Comparison of ENCODE assay signal across 11 cellular contexts in genomic region chr16:70714526-70715112, GRCh38. TPM values are rescaled to one million over a fixed set of nuclear protein-coding genes. Genes with fewer than 3 reads are reported as not detected.
A peak's percentile ranks its signal among the peaks of the same experiment; 100 is the strongest.
DNase-seq lines count a peak whose midpoint lies in the region; ATAC-seq, FAIRE-seq and TF ChIP-seq lines count a peak whose summit lies in the region.
"Had no signal": no experiment of that assay in that cellular context is flagged by ENCODE, and none has a peak within 500 bp of the region (broad histone marks: within the 10 kb centered on the region; RNA-seq: fewer than 3 reads in every experiment).

No MANE protein-coding gene starts in this region.

- no peaks in the 10 kb centered on the region for H3K9me3 ChIP-seq in HCT116 (ENCODE audit: control insufficient read depth in 1 of 2, insufficient read depth in 1 of 2, low read depth in 1 of 2, low read length in 2 of 2)
- H3K9me3 ChIP-seq in breast epithelium, result no peaks in the 10 kb centered on the region
- H3K9me3 ChIP-seq in HepG2 (ENCODE audit: low read length), result no peaks in the 10 kb centered on the region

- DNase-seq in HCT116 (ENCODE audit: low read depth, low spot score) (no peak), breast epithelium (ENCODE audit: low spot score in 2 of 2) (no peak), HepG2 (ENCODE audit: low spot score) (no peak), NCI-H2081 treated with DMSO at 0.1 percent for 48 hours (lab: John Stamatoyannopoulos, UW) (no peak)
- DNase-seq in activated CD4-positive, alpha-beta T cell treated with anti-CD3 and anti-CD28 coated beads for 36 hours, result no peak
- no peak for DNase-seq in activated T-cell treated with anti-CD3 and anti-CD28 coated beads, Interleukin-2, amount 50 U/mL, for 4 hours
- DNase-seq in NK-92 treated with Interleukin-12 subunit alpha and Interleukin-12 subunit beta, amount 100 ng/mL, for 24 hours (lab: John Stamatoyannopoulos, UW), result no peak
- DNase-seq: activated CD4-positive, alpha-beta T cell treated with anti-CD3 and anti-CD28 coated beads for 4 hours had no signal

- no peaks in the 10 kb centered on the region for H4K20me1 ChIP-seq in HCT116 (ENCODE audit: insufficient read depth)
- H4K20me1 ChIP-seq in HepG2 (ENCODE audit: insufficient read depth, low read length), result no peaks in the 10 kb centered on the region

- no peak overlapping the region for H3K4me3 Mint-ChIP-seq in activated CD4-positive, alpha-beta T cell treated with anti-CD3 and anti-CD28 coated beads for 36 hours
- no peak overlapping the region for H3K4me3 Mint-ChIP-seq in activated T-cell treated with anti-CD3 and anti-CD28 coated beads, Interleukin-2, amount 50 U/mL, for 4 hours

- H3K9me3 Mint-ChIP-seq in activated CD4-positive, alpha-beta T cell treated with anti-CD3 and anti-CD28 coated beads for 36 hours (ENCODE audit: low read depth), result no peaks in the 10 kb centered on the region
- H3K9me3 Mint-ChIP-seq in activated T-cell treated with anti-CD3 and anti-CD28 coated beads, Interleukin-2, amount 50 U/mL, for 4 hours, result no peaks in the 10 kb centered on the region

- H3K27ac ChIP-seq in HCT116 (ENCODE audit: low read depth, low read length) (no peak overlapping the region), breast epithelium (peak overlapping the region; percentile 88 to 96), HepG2 (ENCODE audit: extremely low read length, insufficient read depth, low read length) (no peak overlapping the region), skin epidermis (peak overlapping the region in 19 of 21 experiments; percentile 7 to 91 (median 74))

- no peak for TF ChIP-seq POLR2A in HCT116 (IDR thresholded peaks at IDR 0.05; ENCODE audit: borderline replicate concordance, extremely low read depth, insufficient read depth, insufficient read length)
- TF ChIP-seq POLR2A in breast epithelium (IDR thresholded peaks at IDR 0.05), result no peak
- TF ChIP-seq POLR2A in HepG2 (IDR thresholded peaks at IDR 0.05; ENCODE audit: insufficient read depth in 1 of 2, low read depth in 2 of 2, low read length in 2 of 2), result no peak

- RAD21 ChIA-PET in HCT116 (lab: Charles Lee; ENCODE audit: low non-redundant PET in 1 of 2, low total read pairs in 2 of 2, uncharacterized antibody in 2 of 2, unreplicated experiment in 2 of 2), result no interaction called here

- no peaks in the 10 kb centered on the region for H3K4me1 Mint-ChIP-seq in activated CD4-positive, alpha-beta T cell treated with anti-CD3 and anti-CD28 coated beads for 36 hours
- H3K4me1 Mint-ChIP-seq in activated T-cell treated with anti-CD3 and anti-CD28 coated beads, Interleukin-2, amount 50 U/mL, for 4 hours (ENCODE audit: low read depth), result no peaks in the 10 kb centered on the region

- peaks cover 5% of the 10 kb centered on the region for H3K36me3 Mint-ChIP-seq in activated CD4-positive, alpha-beta T cell treated with anti-CD3 and anti-CD28 coated beads for 36 hours (ENCODE audit: low read depth)
- H3K36me3 Mint-ChIP-seq in activated T-cell treated with anti-CD3 and anti-CD28 coated beads, Interleukin-2, amount 50 U/mL, for 4 hours (ENCODE audit: insufficient read depth), result peaks cover 8% of the 10 kb centered on the region

- TF ChIP-seq EP300 in HepG2 (IDR thresholded peaks at IDR 0.05; ENCODE audit: low read depth in 2 of 2, low read length in 2 of 2) (no peak), HepG2 (CRISPR knock-in tag; IDR thresholded peaks at IDR 0.05; ENCODE audit: borderline replicate concordance) (no peak)

- H3K79me2 ChIP-seq in HCT116 (ENCODE audit: insufficient read depth, low read length), result no peaks in the 10 kb centered on the region
- no peaks in the 10 kb centered on the region for H3K79me2 ChIP-seq in HepG2 (ENCODE audit: insufficient read depth, low read length)

- no peaks in the 10 kb centered on the region for H3K9me2 ChIP-seq in HCT116 (ENCODE audit: insufficient read depth)

- H3K9ac ChIP-seq in HCT116 (ENCODE audit: low read length) (no peak overlapping the region), HepG2 (ENCODE audit: insufficient read depth, low read depth, low read length) (no peak overlapping the region; the same call in 1 of the 2 replicates)

- intact Hi-C loops in HCT116 (cut with micrococcal nuclease), result no loop called here
- intact Hi-C loops in breast epithelium (cut with DNase I; ENCODE audit: low total_unique reads), result no loop called here
- intact Hi-C loops in HepG2 (cut with micrococcal nuclease; ENCODE audit: unreplicated experiment), result no loop called here
- intact Hi-C loops in activated CD4-positive, alpha-beta T cell treated with anti-CD3 and anti-CD28 coated beads for 36 hours (cut with DNase I, micrococcal nuclease), result no loop called here

- peak; percentile 40; the same call in 1 of the 2 replicates for ATAC-seq in HCT116
- no peak for ATAC-seq in HepG2
- ATAC-seq in activated CD4-positive, alpha-beta T cell treated with anti-CD3 and anti-CD28 coated beads for 36 hours, result no peak
- ATAC-seq in activated T-cell treated with anti-CD3 and anti-CD28 coated beads, Interleukin-2, amount 50 U/mL, for 4 hours, result no peak

- no peaks in the 10 kb centered on the region for H3K36me3 ChIP-seq in HCT116 (ENCODE audit: control insufficient read depth in 1 of 2, insufficient read depth in 2 of 2, low read length in 2 of 2)
- H3K36me3 ChIP-seq in breast epithelium, result no peaks in the 10 kb centered on the region
- peaks cover 2 to 6% of the 10 kb centered on the region in 2 experiments; a peak in 3 of 5 replicates for H3K36me3 ChIP-seq in HepG2 (replicated peaks in 1 of 2; ENCODE audit: control insufficient read depth in 1 of 2, insufficient read depth in 2 of 2, low read length in 2 of 2)

- no peak for FAIRE-seq in HepG2 (lab: Jason Lieb, UNC)
- FAIRE-seq: frontal cortex, GM12891 had no signal

- BruUV-seq in HCT116 (replicated peaks; lab: Mats Ljungman, UMichigan), result no TSS peak
- no TSS peak for BruUV-seq in HepG2 (replicated peaks; lab: Mats Ljungman, UMichigan)

- CTCF ChIA-PET in HCT116 (lab: Charles Lee), result no interaction called here
- CTCF ChIA-PET in HepG2 (lab: Yijun Ruan, JAX; ENCODE audit: low intra/inter-chr PET ratio, low total read pairs), result no interaction called here
- CTCF ChIA-PET in activated CD4-positive, alpha-beta T cell treated with anti-CD3 and anti-CD28 coated beads for 36 hours (lab: Charles Lee), result no interaction called here

- no peaks in the 10 kb centered on the region for H3K27me3 ChIP-seq in HCT116 (ENCODE audit: insufficient read depth, low read length)
- H3K27me3 ChIP-seq in breast epithelium, result no peaks in the 10 kb centered on the region
- H3K27me3 ChIP-seq in HepG2 (ENCODE audit: control insufficient read depth in 1 of 2, insufficient read depth in 2 of 2, low read length in 2 of 2), result no peaks in the 10 kb centered on the region

- no peak overlapping the region for H3K27ac Mint-ChIP-seq in activated CD4-positive, alpha-beta T cell treated with anti-CD3 and anti-CD28 coated beads for 36 hours

- 99% methylated on average over 9 of the region's 10 CpGs for WGBS in HepG2 (ENCODE audit: low lambda C conversion rate)

- H3K4me2 ChIP-seq in HCT116 (ENCODE audit: low read length) (peak overlapping the region; percentile 30; the same call in 1 of the 2 replicates), HepG2 (ENCODE audit: low read depth, low read length) (no peak overlapping the region)

- H3K4me3 ChIP-seq in HCT116 (replicated peaks in 1 of 2; ENCODE audit: low read depth in 1 of 2, low read length in 2 of 2), result no peak overlapping the region
- H3K4me3 ChIP-seq in breast epithelium, result peak overlapping the region in 1 of 3 donors; percentile 24
- H3K4me3 ChIP-seq in HepG2 (replicated peaks in 1 of 3; ENCODE audit: insufficient read depth in 1 of 3, low read depth in 2 of 3, low read length in 3 of 3), result no peak overlapping the region
- no peak overlapping the region for H3K4me3 ChIP-seq in skin epidermis

- in situ Hi-C loops in HepG2 (cut with HindIII; ENCODE audit: extremely low pct_ligation_motif_present, low pct_unique_long_range_greater_than_20kb), result no loop called here

- TF ChIP-seq CTCF in HCT116 (IDR thresholded peaks at IDR 0.05 in 2 of 3, conservative IDR thresholded peaks at IDR 0.05 in 1 of 3; ENCODE audit: borderline replicate concordance in 1 of 3, insufficient read depth in 1 of 3, low read depth in 2 of 3, low read length in 2 of 3) (no peak), breast epithelium (IDR thresholded peaks at IDR 0.05) (no peak), HepG2 (CRISPR knock-in tag; IDR thresholded peaks at IDR 0.05) (no peak)

- H3K27me3 Mint-ChIP-seq in activated CD4-positive, alpha-beta T cell treated with anti-CD3 and anti-CD28 coated beads for 36 hours, result no peaks in the 10 kb centered on the region
- H3K27me3 Mint-ChIP-seq in activated T-cell treated with anti-CD3 and anti-CD28 coated beads, Interleukin-2, amount 50 U/mL, for 4 hours (ENCODE audit: low read depth), result no peaks in the 10 kb centered on the region

- H2AFZ ChIP-seq in HCT116 (ENCODE audit: low read depth, low read length, poor library complexity, severe bottlenecking) (no peak overlapping the region), HepG2 (ENCODE audit: low read length) (no peak overlapping the region)

- POLR2A ChIA-PET in HCT116 (lab: Charles Lee) (no interaction called here), HepG2 (lab: Yijun Ruan, JAX) (interaction anchor here (1.5 to 5.3 kb wide), 4 partner anchors 10 to 32 kb away, joined by 4 to 52 read pairs (median 25); no protein-coding TSS in a partner anchor)
- POLR2A ChIA-PET in activated CD4-positive, alpha-beta T cell treated with anti-CD3 and anti-CD28 coated beads for 36 hours (lab: Charles Lee), result interaction anchor here (0.7 kb wide), 1 partner anchor 32 kb away, joined by 5 read pairs; no protein-coding TSS in a partner anchor

- H3K4me1 ChIP-seq in HCT116 (ENCODE audit: control insufficient read depth in 1 of 2, insufficient read depth in 2 of 2, low read length in 2 of 2), result peaks cover 6 to 16% of the 10 kb centered on the region in 2 experiments
- H3K4me1 ChIP-seq in breast epithelium, result peaks cover 13 to 24% of the 10 kb centered on the region in 2 donors
- peaks cover 70% of the 10 kb centered on the region for H3K4me1 ChIP-seq in HepG2 (ENCODE audit: insufficient read depth, low read length)

- TF ChIP-seq RAD21 in HCT116 (IDR thresholded peaks at IDR 0.05; ENCODE audit: low read depth) (no peak), HepG2 (CRISPR knock-in tag; IDR thresholded peaks at IDR 0.05) (no peak)

RNA-seq across cellular contexts. Expression of gene MTSS2, which starts 28.8 kb away (rescaled TPM):
- 41.8 TPM for total RNA-seq in HCT116 (2021; ENCODE audit: unreplicated experiment)
- 48.7 and 53.1 TPM in 2 replicates for polyA plus RNA-seq in HCT116 (2012)
- total RNA-seq in breast epithelium, result 10 to 100 TPM in 2 of 3 donors, 1 to 10 TPM in 1; 9.4 to 28.8 (median 22.8) TPM
- 84.6 and 132 TPM in 2 replicates for total RNA-seq in HepG2 (2016; rRNA removed; fragmentation: Illumina TruSeq; extraction: Trizol)
- total RNA-seq in HepG2 (2016; cell fraction: cytosol; rRNA removed; fragmentation: Illumina TruSeq; extraction: Trizol; ENCODE audit: low read depth), result 43.5 and 50.3 TPM in 2 replicates
- 77.0 and 127 TPM in 2 replicates for total RNA-seq in HepG2 (2016; cell fraction: insoluble cytoplasmic fraction; rRNA removed; fragmentation: Illumina TruSeq; extraction: Trizol)
- 144 and 145 TPM in 2 replicates for total RNA-seq in HepG2 (2016; cell fraction: membrane; rRNA removed; fragmentation: Illumina TruSeq; extraction: Trizol)
- total RNA-seq in HepG2 (2016; cell fraction: nucleus; rRNA removed; fragmentation: Illumina TruSeq; extraction: Trizol), result 105 and 134 TPM in 2 replicates
- 242 and 284 TPM in 2 replicates for polyA plus RNA-seq in HepG2 (2011; rRNA removed)
- 101 and 160 TPM in 2 replicates for polyA plus RNA-seq in HepG2 (2011; cell fraction: cytosol; rRNA removed)
- 555 and 802 TPM in 2 replicates for polyA plus RNA-seq in HepG2 (2011; cell fraction: nucleus; rRNA removed)
- polyA plus RNA-seq in HepG2 (2012), result 157 and 253 TPM in 2 replicates
- 47.6 and 47.9 TPM in 2 replicates for polyA plus RNA-seq in HepG2 (2016; cell fraction: cytosol; fragmentation: Illumina TruSeq; extraction: Trizol; ENCODE audit: low read depth)
- polyA plus RNA-seq in HepG2 (2016; cell fraction: insoluble cytoplasmic fraction; fragmentation: Illumina TruSeq; extraction: Trizol; ENCODE audit: low read depth), result 136 and 193 TPM in 2 replicates
- 144 and 154 TPM in 2 replicates for polyA plus RNA-seq in HepG2 (2016; cell fraction: membrane; fragmentation: Illumina TruSeq; extraction: Trizol; ENCODE audit: low read depth)
- polyA plus RNA-seq in HepG2 (2016; cell fraction: nucleus; fragmentation: Illumina TruSeq; extraction: Trizol; ENCODE audit: insufficient read depth, low read depth), result 467 and 522 TPM in 2 replicates
- polyA minus RNA-seq in HepG2 (2011; rRNA and poly(A)+ RNA removed; ENCODE audit: low replicate concordance), result 24.5 and 186 TPM in 2 replicates
- 155 and 166 TPM in 2 replicates for polyA minus RNA-seq in HepG2 (2011; cell fraction: cytosol; rRNA and poly(A)+ RNA removed)
- polyA minus RNA-seq in HepG2 (2011; cell fraction: nucleus; rRNA and poly(A)+ RNA removed), result 97.5 and 127 TPM in 2 replicates
- total RNA-seq in activated CD4-positive, alpha-beta T cell treated with anti-CD3 and anti-CD28 coated beads for 36 hours, result 1 to 10 TPM; 1.6 to 3.5 TPM
- total RNA-seq in activated T-cell treated with anti-CD3 and anti-CD28 coated beads, Interleukin-2, amount 50 U/mL, for 4 hours, result 1 to 10 TPM; 1.9 to 7.3 (median 4.3) TPM

Comparison
In these comparisons a context has a peak if more than half of its experiments do, and no peak if none do; other contexts are left out.
1. H3K27ac ChIP-seq: peak in breast epithelium (2 of 2) and skin epidermis (19 of 21); none in HCT116 (single experiment) and HepG2 (single experiment).